ENCODE assay signal across 29 cellular contexts in genomic region chr13:58574791-58575190, GRCh38.
"Had no signal": no experiment of that assay in that cellular context is flagged by ENCODE, and none has a peak within 500 bp of the region (broad histone marks: within the 10 kb centered on the region; RNA-seq: fewer than 3 reads in every experiment).

No MANE protein-coding gene starts in this region.

- H3K27ac Mint-ChIP-seq: stimulated activated effector memory CD8-positive, alpha-beta T cell treated with anti-CD3 and anti-CD28 coated beads, Interleukin-12 subunit alpha, Interleukin-12 subunit beta, amount 100 ng/mL, for 72 hours; stimulated activated memory B cell treated with anti-CD40 and anti-IgM and Interleukin-4, amounts not matched to agents 10 μg/mL and 1 μg/mL and 100 μg/mL, for 72 hours; stimulated activated naive B cell treated with anti-CD40 and anti-IgM and Interleukin-4, amounts not matched to agents 10 μg/mL and 1 μg/mL and 100 μg/mL, for 72 hours; stimulated activated naive CD8-positive, alpha-beta T cell treated with anti-CD3 and anti-CD28 coated beads, Interleukin-15, amount 100 ng/mL, for 72 hours; stimulated activated naive CD8-positive, alpha-beta T cell treated with anti-CD3 and anti-CD28 coated beads, Interleukin-15, Interleukin-2, amounts not matched to agents 100 ng/mL and 50 ng/mL, for 24 hours; type B pancreatic cell had no signal

- H3K4me3 ChIP-seq: stomach, suprapubic skin, testis, thoracic aorta, thyroid gland, tibial artery, tibial nerve, transverse colon, upper lobe of left lung, upper lobe of right lung, uterus, vagina had no signal

- H3K36me3 Mint-ChIP-seq: stimulated activated effector memory CD8-positive, alpha-beta T cell treated with anti-CD3 and anti-CD28 coated beads, Interleukin-12 subunit alpha, Interleukin-12 subunit beta, amount 100 ng/mL, for 72 hours; stimulated activated memory B cell treated with anti-CD40 and anti-IgM and Interleukin-4, amounts not matched to agents 10 μg/mL and 1 μg/mL and 100 μg/mL, for 72 hours; stimulated activated naive B cell treated with anti-CD40 and anti-IgM and Interleukin-4, amounts not matched to agents 10 μg/mL and 1 μg/mL and 100 μg/mL, for 72 hours had no signal

- H3K27ac ChIP-seq: stomach, suprapubic skin, testis, thoracic aorta, thyroid gland, tibial artery, tibial nerve, transverse colon, upper lobe of left lung, upper lobe of right lung, uterus, vagina had no signal

- FAIRE-seq: urothelium cell line had no signal

- H3K4me1 Mint-ChIP-seq: stimulated activated effector memory CD8-positive, alpha-beta T cell treated with anti-CD3 and anti-CD28 coated beads, Interleukin-12 subunit alpha, Interleukin-12 subunit beta, amount 100 ng/mL, for 72 hours; stimulated activated memory B cell treated with anti-CD40 and anti-IgM and Interleukin-4, amounts not matched to agents 10 μg/mL and 1 μg/mL and 100 μg/mL, for 72 hours; stimulated activated naive CD8-positive, alpha-beta T cell treated with anti-CD3 and anti-CD28 coated beads, Interleukin-15, amount 100 ng/mL, for 72 hours had no signal

- H3K4me3 Mint-ChIP-seq: stimulated activated effector memory CD8-positive, alpha-beta T cell treated with anti-CD3 and anti-CD28 coated beads, Interleukin-12 subunit alpha, Interleukin-12 subunit beta, amount 100 ng/mL, for 72 hours; stimulated activated memory B cell treated with anti-CD40 and anti-IgM and Interleukin-4, amounts not matched to agents 10 μg/mL and 1 μg/mL and 100 μg/mL, for 72 hours; stimulated activated naive B cell treated with anti-CD40 and anti-IgM and Interleukin-4, amounts not matched to agents 10 μg/mL and 1 μg/mL and 100 μg/mL, for 72 hours; stimulated activated naive CD8-positive, alpha-beta T cell treated with anti-CD3 and anti-CD28 coated beads, Interleukin-15, amount 100 ng/mL, for 72 hours; stimulated activated naive CD8-positive, alpha-beta T cell treated with anti-CD3 and anti-CD28 coated beads, Interleukin-15, Interleukin-2, amounts not matched to agents 100 ng/mL and 50 ng/mL, for 24 hours; type B pancreatic cell had no signal

- ATAC-seq: stimulated activated effector memory CD8-positive, alpha-beta T cell treated with anti-CD3 and anti-CD28 coated beads, Interleukin-12 subunit alpha, Interleukin-12 subunit beta, amount 100 ng/mL, for 72 hours; stimulated activated memory B cell treated with anti-CD40 and anti-IgM and Interleukin-4, amounts not matched to agents 10 μg/mL and 1 μg/mL and 100 μg/mL, for 72 hours; stimulated activated naive B cell treated with anti-CD40 and anti-IgM and Interleukin-4, amounts not matched to agents 10 μg/mL and 1 μg/mL and 100 μg/mL, for 72 hours; stimulated activated naive CD8-positive, alpha-beta T cell treated with anti-CD3 and anti-CD28 coated beads, Interleukin-15, amount 100 ng/mL, for 72 hours; stimulated activated naive CD8-positive, alpha-beta T cell treated with anti-CD3 and anti-CD28 coated beads, Interleukin-15, Interleukin-2, amounts not matched to agents 100 U/mL and 50 U/mL, for 24 hours; upper lobe of right lung had no signal

- H3K27me3 ChIP-seq: stomach, suprapubic skin, testis, thyroid gland, tibial artery, tibial nerve, transverse colon, upper lobe of left lung, upper lobe of right lung, uterus, vagina had no signal

- H3K36me3 ChIP-seq: stomach, suprapubic skin, thoracic aorta, thyroid gland, tibial artery, tibial nerve, transverse colon, upper lobe of left lung, upper lobe of right lung, uterus, vagina had no signal

- H3K9me3 ChIP-seq: testis, thyroid gland, upper lobe of right lung, uterus, vagina had no signal

- H3K27me3 Mint-ChIP-seq: stimulated activated memory B cell treated with anti-CD40 and anti-IgM and Interleukin-4, amounts not matched to agents 10 μg/mL and 1 μg/mL and 100 μg/mL, for 72 hours; stimulated activated naive B cell treated with anti-CD40 and anti-IgM and Interleukin-4, amounts not matched to agents 10 μg/mL and 1 μg/mL and 100 μg/mL, for 72 hours; stimulated activated naive CD8-positive, alpha-beta T cell treated with anti-CD3 and anti-CD28 coated beads, Interleukin-15, amount 100 ng/mL, for 72 hours; stimulated activated naive CD8-positive, alpha-beta T cell treated with anti-CD3 and anti-CD28 coated beads, Interleukin-15, Interleukin-2, amounts not matched to agents 100 ng/mL and 50 ng/mL, for 24 hours; type B pancreatic cell had no signal

- H3K4me1 ChIP-seq: stomach, suprapubic skin, testis, thyroid gland, tibial artery, tibial nerve, transverse colon, upper lobe of left lung, upper lobe of right lung, uterus, vagina had no signal

- DNase-seq: stimulated activated CD4-positive, alpha-beta T cell treated with anti-CD3 and anti-CD28 coated beads, Interleukin-2, amount 100 ng/mL, for 48 hours; stimulated activated CD4-positive, alpha-beta T cell treated with anti-CD3 and anti-CD28 coated beads, Interleukin-4, amount 100 ng/mL, for 1 hour; stimulated activated CD4-positive, alpha-beta T cell treated with anti-CD3 and anti-CD28 coated beads, Interleukin-4, amount 100 ng/mL, for 24 hours; stimulated activated CD4-positive, alpha-beta T cell treated with anti-CD3 and anti-CD28 coated beads, Interleukin-4, amount 100 ng/mL, for 4 hours; stimulated activated CD8-positive, alpha-beta memory T cell treated with anti-CD3 and anti-CD28 coated beads, Interleukin-4, amount 100 ng/mL, for 48 hours; stimulated activated naive B cell treated with anti-CD40 and anti-IgM and Interleukin-4, amounts not matched to agents 10 μg/mL and 1 μg/mL and 100 μg/mL, for 72 hours; stimulated activated naive CD4-positive, alpha-beta T cell; stimulated activated naive CD4-positive, alpha-beta T cell treated with Interleukin-2 at 50 U/mL for 16 hours; stimulated activated naive CD8-positive, alpha-beta T cell treated with anti-CD3 and anti-CD28 coated beads, Interleukin-15, amount 100 ng/mL, for 72 hours; stimulated activated naive CD8-positive, alpha-beta T cell treated with anti-CD3 and anti-CD28 coated beads, Interleukin-15, Interleukin-2, amounts not matched to agents 100 U/mL and 50 U/mL, for 24 hours; stomach; substantia nigra; testis; thyroid gland; tibial artery; transverse colon; trophoblast cell; upper lobe of left lung; upper lobe of right lung; uterus had no signal
